9 cellular contexts compared by ENCODE assay signal in genomic region chr9:93268551-93269314, GRCh38.
DNase-seq lines count a peak whose midpoint lies in the region; ATAC-seq and FAIRE-seq lines count a peak whose summit lies in the region.
"Had no signal": no experiment of that assay in that cellular context is flagged by ENCODE, and none has a peak within 500 bp of the region (broad histone marks: within the 10 kb centered on the region; RNA-seq: fewer than 3 reads in every experiment).

No MANE protein-coding gene starts in this region.

- H3K9me3 Mint-ChIP-seq in activated naive CD4-positive, alpha-beta T cell treated with anti-CD3 and anti-CD28 coated beads, Interleukin-2, amount 10 ng/mL, durations not matched to agents 7 days and 5 days: peaks cover 7% of the 10 kb centered on the region

- no peaks in the 10 kb centered on the region for H3K36me3 Mint-ChIP-seq in activated naive CD4-positive, alpha-beta T cell treated with anti-CD3 and anti-CD28 coated beads, Interleukin-2, amount 10 ng/mL, durations not matched to agents 7 days and 5 days

- no peak for ATAC-seq in GM21515 (IDR thresholded peaks at IDR 0.05; ENCODE audit: unreplicated experiment)
- no peak for ATAC-seq in GM19328 (IDR thresholded peaks at IDR 0.05; ENCODE audit: unreplicated experiment)

- peaks cover 36% of the 10 kb centered on the region for H3K27me3 Mint-ChIP-seq in activated naive CD4-positive, alpha-beta T cell treated with anti-CD3 and anti-CD28 coated beads, Interleukin-2, amount 10 ng/mL, durations not matched to agents 7 days and 5 days

- peaks cover 16% of the 10 kb centered on the region for H3K4me1 Mint-ChIP-seq in activated naive CD4-positive, alpha-beta T cell treated with anti-CD3 and anti-CD28 coated beads, Interleukin-2, amount 10 ng/mL, durations not matched to agents 7 days and 5 days

- H3K27ac Mint-ChIP-seq in activated naive CD4-positive, alpha-beta T cell treated with anti-CD3 and anti-CD28 coated beads, Interleukin-2, amount 10 ng/mL, durations not matched to agents 7 days and 5 days: no peak overlapping the region

- CTCF ChIA-PET in activated naive CD4-positive, alpha-beta T cell treated with anti-CD3 and anti-CD28 coated beads, Interleukin-2, amount 10 ng/mL, durations not matched to agents 7 days and 5 days (lab: Charles Lee): interaction anchor here (0.5 kb wide), 1 partner anchor 243 kb away, joined by 4 read pairs; no protein-coding TSS in a partner anchor

- peak; percentile 5 for DNase-seq in GM19239 (ENCODE audit: insufficient read length, low spot score)
- peak; percentile 85 for DNase-seq in NCI-H345 (lab: John Stamatoyannopoulos, UW)
- peak; percentile 30 for DNase-seq in activated naive CD4-positive, alpha-beta T cell treated with anti-CD3 and anti-CD28 coated beads, Interleukin-2, amount 10 ng/mL, durations not matched to agents 7 days and 5 days
- peak in 2 of 3 experiments; percentile 25 to 26 for DNase-seq in stimulated activated CD4-positive, alpha-beta T cell treated with anti-CD3 and anti-CD28 coated beads, TNF-alpha, amount 100 ng/mL, for 4 hours (ENCODE audit: low read depth in 3 of 3)
- no peak for DNase-seq in superior temporal gyrus (ENCODE audit: extremely low spot score)
- DNase-seq in NCI-H2227 treated with DMSO at 0.1 percent for 48 hours (lab: John Stamatoyannopoulos, UW): no peak

- H3K4me3 Mint-ChIP-seq in activated naive CD4-positive, alpha-beta T cell treated with anti-CD3 and anti-CD28 coated beads, Interleukin-2, amount 10 ng/mL, durations not matched to agents 7 days and 5 days: no peak overlapping the region

- FAIRE-seq in GM19239 (lab: Jason Lieb, UNC): no peak
- FAIRE-seq: bronchial epithelial cell had no signal

Comparison
In these comparisons a context has a peak if more than half of its experiments do, and no peak if none do; other contexts are left out.
1. DNase-seq: peak in GM19239 (single experiment), NCI-H345 (single experiment), activated naive CD4-positive, alpha-beta T cell treated with anti-CD3 and anti-CD28 coated beads, Interleukin-2, amount 10 ng/mL, durations not matched to agents 7 days and 5 days (single experiment) and stimulated activated CD4-positive, alpha-beta T cell treated with anti-CD3 and anti-CD28 coated beads, TNF-alpha, amount 100 ng/mL, for 4 hours (2 of 3); none in superior temporal gyrus (single experiment) and NCI-H2227 treated with DMSO at 0.1 percent for 48 hours (single experiment).